Comparison of ENCODE assay signal across 8 cellular contexts in the genomic region with DNA sequence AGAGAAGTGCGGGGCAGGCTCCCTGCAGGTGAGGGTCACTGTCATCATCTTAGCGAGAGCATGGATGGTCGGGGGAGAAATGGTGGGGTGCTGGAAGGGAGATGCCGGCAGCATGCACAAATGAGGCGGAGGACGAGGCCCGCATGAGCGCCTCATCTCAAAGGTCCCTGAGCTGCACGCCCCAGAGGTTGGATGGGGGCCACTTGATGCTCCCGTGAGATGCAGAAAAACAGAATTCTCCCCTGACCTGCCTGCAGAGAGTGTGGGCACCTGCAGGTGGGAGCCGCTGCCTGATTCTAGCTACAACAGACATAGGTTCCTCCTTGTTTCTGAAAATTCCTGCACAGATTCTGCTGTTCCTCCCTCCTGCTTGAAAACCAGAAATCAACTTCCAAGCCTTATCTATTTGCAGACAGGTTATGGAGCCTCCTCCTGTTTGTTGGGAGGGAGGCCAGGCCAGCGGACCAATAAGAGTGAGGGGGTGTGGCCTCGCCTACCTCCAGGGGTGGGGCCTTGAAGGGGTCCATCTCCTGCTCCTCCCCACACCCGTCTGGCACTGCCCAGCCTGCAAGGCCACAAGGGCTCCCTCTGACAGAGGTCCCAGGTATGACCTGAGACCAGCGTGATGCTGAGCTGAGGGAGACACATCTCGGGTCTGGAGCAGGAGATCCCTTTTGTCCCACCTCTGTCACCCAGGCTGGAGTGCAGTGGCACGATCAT.
A peak's percentile ranks its signal among the peaks of the same experiment; 100 is the strongest.
DNase-seq lines count a peak whose midpoint lies in the region; ATAC-seq and TF ChIP-seq lines count a peak whose summit lies in the region.

No MANE protein-coding gene starts in this region.

- no peak for TF ChIP-seq CTCF in activated CD8-positive, alpha-beta T cell treated with anti-CD3 and anti-CD28 coated beads for 36 hours (IDR thresholded peaks at IDR 0.05)

- peaks cover 4% of the 10 kb centered on the region for H3K4me1 Mint-ChIP-seq in T-helper 2 cell treated with Interferon-gamma antibody and Interleukin-4, amounts not matched to agents 5 μg/mL and 100 μg/mL, for 36 hours (ENCODE audit: low read depth)
- H3K4me1 Mint-ChIP-seq in activated CD8-positive, alpha-beta T cell treated with anti-CD3 and anti-CD28 coated beads for 36 hours (ENCODE audit: low read depth) = peaks cover 9% of the 10 kb centered on the region
- H3K4me1 Mint-ChIP-seq in naive B cell = peaks cover 21 to 28% (median 26%) of the 10 kb centered on the region in 3 donors

- H3K4me3 Mint-ChIP-seq in T-helper 2 cell treated with Interferon-gamma antibody and Interleukin-4, amounts not matched to agents 5 μg/mL and 100 μg/mL, for 36 hours = no peak overlapping the region
- no peak overlapping the region for H3K4me3 Mint-ChIP-seq in activated CD8-positive, alpha-beta T cell treated with anti-CD3 and anti-CD28 coated beads for 36 hours
- peak overlapping the region; percentile 48 to 91 (median 80) for H3K4me3 Mint-ChIP-seq in naive B cell

- intact Hi-C loops in activated CD8-positive, alpha-beta T cell treated with anti-CD3 and anti-CD28 coated beads for 36 hours (cut with micrococcal nuclease) = no loop called here

- peak overlapping the region; percentile 41 for H3K27ac Mint-ChIP-seq in T-helper 2 cell treated with Interferon-gamma antibody and Interleukin-4, amounts not matched to agents 5 μg/mL and 100 μg/mL, for 36 hours
- peak overlapping the region; percentile 72 for H3K27ac Mint-ChIP-seq in activated CD8-positive, alpha-beta T cell treated with anti-CD3 and anti-CD28 coated beads for 36 hours
- peak overlapping the region; percentile 96 to 99 (median 98) for H3K27ac Mint-ChIP-seq in naive B cell

- DNase-seq in T-helper 2 cell treated with Interferon-gamma antibody and Interleukin-4, amounts not matched to agents 5 μg/mL and 100 μg/mL, for 36 hours (ENCODE audit: low spot score) = no peak
- no peak for DNase-seq in T-helper 2 cell
- DNase-seq in HuH-7.5 (ENCODE audit: low spot score) = peak; percentile 68
- peak; percentile 39 for DNase-seq in activated CD8-positive, alpha-beta T cell treated with anti-CD3 and anti-CD28 coated beads for 36 hours
- DNase-seq in naive B cell = no peak
- no peak for DNase-seq in NCI-H128 (lab: John Stamatoyannopoulos, UW; ENCODE audit: unreplicated experiment)
- no peak for DNase-seq in ureter (ENCODE audit: low spot score)

- POLR2A ChIA-PET in activated CD8-positive, alpha-beta T cell treated with anti-CD3 and anti-CD28 coated beads for 36 hours (lab: Charles Lee) = interaction anchor here (0.8 kb wide), 1 partner anchor 16 kb away, joined by 5 read pairs; no protein-coding TSS in a partner anchor

- H3K27me3 Mint-ChIP-seq in T-helper 2 cell treated with Interferon-gamma antibody and Interleukin-4, amounts not matched to agents 5 μg/mL and 100 μg/mL, for 36 hours (ENCODE audit: low read depth) = no peaks in the 10 kb centered on the region
- no peaks in the 10 kb centered on the region for H3K27me3 Mint-ChIP-seq in activated CD8-positive, alpha-beta T cell treated with anti-CD3 and anti-CD28 coated beads for 36 hours
- no peaks in the 10 kb centered on the region for H3K27me3 Mint-ChIP-seq in naive B cell

- CTCF ChIA-PET in activated CD8-positive, alpha-beta T cell treated with anti-CD3 and anti-CD28 coated beads for 36 hours (lab: Charles Lee) = interaction anchor here (1.0 kb wide), 1 partner anchor 13 kb away, joined by 3 read pairs; no protein-coding TSS in a partner anchor

- peaks cover 12% of the 10 kb centered on the region for H3K36me3 Mint-ChIP-seq in T-helper 2 cell treated with Interferon-gamma antibody and Interleukin-4, amounts not matched to agents 5 μg/mL and 100 μg/mL, for 36 hours (ENCODE audit: low read depth)
- H3K36me3 Mint-ChIP-seq in activated CD8-positive, alpha-beta T cell treated with anti-CD3 and anti-CD28 coated beads for 36 hours (ENCODE audit: low read depth) = peaks cover 4% of the 10 kb centered on the region
- H3K36me3 Mint-ChIP-seq in naive B cell = peaks cover 0 to 8% of the 10 kb centered on the region in 2 donors

- H3K9me3 Mint-ChIP-seq in T-helper 2 cell treated with Interferon-gamma antibody and Interleukin-4, amounts not matched to agents 5 μg/mL and 100 μg/mL, for 36 hours = no peaks in the 10 kb centered on the region
- H3K9me3 Mint-ChIP-seq in activated CD8-positive, alpha-beta T cell treated with anti-CD3 and anti-CD28 coated beads for 36 hours = no peaks in the 10 kb centered on the region
- H3K9me3 Mint-ChIP-seq in naive B cell = no peaks in the 10 kb centered on the region

- ATAC-seq in GM19463 (IDR thresholded peaks at IDR 0.05; ENCODE audit: unreplicated experiment) = peak; percentile 91
- peak; percentile 80 for ATAC-seq in activated CD8-positive, alpha-beta T cell treated with anti-CD3 and anti-CD28 coated beads for 36 hours
- peak; percentile 29 to 34 for ATAC-seq in naive B cell (ENCODE audit: low read depth in 2 of 2)

Comparison
In these comparisons a context has a peak if more than half of its experiments do, and no peak if none do; other contexts are left out.
1. DNase-seq: peak in HuH-7.5 (single experiment) and activated CD8-positive, alpha-beta T cell treated with anti-CD3 and anti-CD28 coated beads for 36 hours (single experiment); none in T-helper 2 cell treated with Interferon-gamma antibody and Interleukin-4, amounts not matched to agents 5 μg/mL and 100 μg/mL, for 36 hours (single experiment), T-helper 2 cell (0 of 5), naive B cell (single experiment), NCI-H128 (single experiment) and ureter (single experiment).
2. H3K27ac Mint-ChIP-seq: peak in every context shown above with its lines; median percentile 98 in naive B cell; 72 in activated CD8-positive, alpha-beta T cell treated with anti-CD3 and anti-CD28 coated beads for 36 hours; 41 in T-helper 2 cell treated with Interferon-gamma antibody and Interleukin-4, amounts not matched to agents 5 μg/mL and 100 μg/mL, for 36 hours.
3. H3K4me3 Mint-ChIP-seq: peak in naive B cell (8 of 8); none in T-helper 2 cell treated with Interferon-gamma antibody and Interleukin-4, amounts not matched to agents 5 μg/mL and 100 μg/mL, for 36 hours (single experiment) and activated CD8-positive, alpha-beta T cell treated with anti-CD3 and anti-CD28 coated beads for 36 hours (single experiment).
4. ATAC-seq: peak in every context shown above with its lines; median percentile 91 in GM19463; 80 in activated CD8-positive, alpha-beta T cell treated with anti-CD3 and anti-CD28 coated beads for 36 hours; 32 in naive B cell.